ENCODE assay signal across 8 cellular contexts in genomic region chr16:71893888-71894228, GRCh38. TPM values are rescaled to one million over a fixed set of nuclear protein-coding genes. Genes with fewer than 3 reads are reported as not detected.
A peak's percentile ranks its signal among the peaks of the same experiment; 100 is the strongest.
DNase-seq lines count a peak whose midpoint lies in the region; ATAC-seq and TF ChIP-seq lines count a peak whose summit lies in the region.

No MANE protein-coding gene starts in this region.

- WGBS in right lobe of liver (ENCODE audit: insufficient coverage, low coverage, low lambda C conversion rate, missing lambda C conversion rate) = 28% methylated on average over 7 of the region's 7 CpGs

- H3K4me1 Mint-ChIP-seq in activated T-cell treated with anti-CD3 and anti-CD28 coated beads, Interleukin-2, amount 50 U/mL, for 4 hours (ENCODE audit: low read depth) = peaks cover 13% of the 10 kb centered on the region

- no peaks in the 10 kb centered on the region for H3K9me3 Mint-ChIP-seq in activated T-cell treated with anti-CD3 and anti-CD28 coated beads, Interleukin-2, amount 50 U/mL, for 4 hours

- intact Hi-C loops in right lobe of liver (cut with DNase I) (no loop called here), tibial artery (cut with DNase I; ENCODE audit: low total_unique reads) (loop anchor here (2.0 kb wide), 1 partner anchor 75 kb away; no protein-coding TSS in a partner anchor)

- TF ChIP-seq CTCF in right lobe of liver (IDR thresholded peaks at IDR 0.05) (no peak), tibial artery (IDR thresholded peaks at IDR 0.05) (no peak)

- no peak for ATAC-seq in activated T-cell treated with anti-CD3 and anti-CD28 coated beads, Interleukin-2, amount 50 U/mL, for 4 hours
- ATAC-seq in right lobe of liver = no peak

- peaks cover 2% of the 10 kb centered on the region for H3K36me3 Mint-ChIP-seq in activated T-cell treated with anti-CD3 and anti-CD28 coated beads, Interleukin-2, amount 50 U/mL, for 4 hours (ENCODE audit: insufficient read depth)

- no peaks in the 10 kb centered on the region for H3K27me3 Mint-ChIP-seq in activated T-cell treated with anti-CD3 and anti-CD28 coated beads, Interleukin-2, amount 50 U/mL, for 4 hours (ENCODE audit: low read depth)

- H3K27ac ChIP-seq in angular gyrus (ENCODE audit: low read depth, low read length) = peak overlapping the region; percentile 51
- peak overlapping the region; percentile 94 to 99 (median 94) for H3K27ac ChIP-seq in right lobe of liver
- peak overlapping the region; percentile 94 to 97 for H3K27ac ChIP-seq in tibial artery

- peak overlapping the region; percentile 97 for H3K4me3 Mint-ChIP-seq in activated T-cell treated with anti-CD3 and anti-CD28 coated beads, Interleukin-2, amount 50 U/mL, for 4 hours

- no peak for TF ChIP-seq POLR2A in right lobe of liver (IDR thresholded peaks at IDR 0.05)

- no peaks in the 10 kb centered on the region for H3K9me3 ChIP-seq in right lobe of liver
- H3K9me3 ChIP-seq in tibial artery = no peaks in the 10 kb centered on the region

- peak overlapping the region; percentile 86 to 94 (median 88) for H3K4me3 ChIP-seq in right lobe of liver
- H3K4me3 ChIP-seq in tibial artery = peak overlapping the region; percentile 79 to 83

- no peaks in the 10 kb centered on the region for H3K27me3 ChIP-seq in right lobe of liver
- H3K27me3 ChIP-seq in tibial artery = no peaks in the 10 kb centered on the region

- H3K36me3 ChIP-seq in right lobe of liver = no peaks in the 10 kb centered on the region
- H3K36me3 ChIP-seq in tibial artery = no peaks in the 10 kb centered on the region

- no peak for DNase-seq in activated T-cell treated with anti-CD3 and anti-CD28 coated beads, Interleukin-2, amount 50 U/mL, for 4 hours
- DNase-seq in activated T-cell treated with anti-CD3 and anti-CD28 coated beads, Interleukin-2, amount 50 U/mL, for 1 hour = no peak
- DNase-seq in right lobe of liver = no peak
- DNase-seq in tibial artery = no peak
- DNase-seq in ACHN = no peak
- no peak for DNase-seq in HUDEP-2 (lab: John Stamatoyannopoulos, UW; ENCODE audit: unreplicated experiment in 76 of 76)
- no peak for DNase-seq in stimulated activated CD4-positive, alpha-beta T cell treated with anti-CD3 and anti-CD28 coated beads, Interleukin-4, amount 100 ng/mL, for 4 hours

- in situ Hi-C loops in ACHN (cut with HindIII; ENCODE audit: low pct_ligation_motif_present, low pct_unique_long_range_greater_than_20kb, low sequenced_read_pairs) = no loop called here

- peaks cover 0 to 12% (median 5%) of the 10 kb centered on the region in 4 donors for H3K4me1 ChIP-seq in right lobe of liver
- H3K4me1 ChIP-seq in tibial artery = peaks cover 0 to 33% (median 16%) of the 10 kb centered on the region in 4 donors

RNA-seq across cellular contexts. Expression of gene IST1, which starts 1.5 kb away (rescaled TPM):
- total RNA-seq in activated T-cell treated with anti-CD3 and anti-CD28 coated beads, Interleukin-2, amount 50 U/mL, for 4 hours = 100 to 1,000 TPM; 149 to 176 (median 158) TPM
- 10 to 100 TPM; 44.7 to 73.4 (median 65.5) TPM for total RNA-seq in right lobe of liver

RNA-seq across cellular contexts. Expression of gene ZNF821, which starts 9.9 kb away (rescaled TPM):
- total RNA-seq in activated T-cell treated with anti-CD3 and anti-CD28 coated beads, Interleukin-2, amount 50 U/mL, for 4 hours = 1 to 10 TPM; 3.4 to 6.5 (median 4.1) TPM
- 1 to 10 TPM; 1.3 to 3.8 (median 1.7) TPM for total RNA-seq in right lobe of liver

RNA-seq across cellular contexts. Expression of gene ATXN1L, which starts 48.1 kb away (rescaled TPM):
- 10 to 100 TPM; 15.3 to 17.3 (median 15.5) TPM for total RNA-seq in activated T-cell treated with anti-CD3 and anti-CD28 coated beads, Interleukin-2, amount 50 U/mL, for 4 hours
- total RNA-seq in right lobe of liver = 10 to 100 TPM in 3 of 6 experiments, 1 to 10 TPM in 3; 9.2 to 11.9 (median 10.3) TPM
